8 cellular contexts compared by ENCODE assay signal in genomic region chr11:12673601-12673923, GRCh38. TPM values are rescaled to one million over a fixed set of nuclear protein-coding genes. Genes with fewer than 3 reads are reported as not detected.
A peak's percentile ranks its signal among the peaks of the same experiment; 100 is the strongest.
DNase-seq lines count a peak whose midpoint lies in the region; ATAC-seq and TF ChIP-seq lines count a peak whose summit lies in the region.

No MANE protein-coding gene starts in this region.

- no peaks in the 10 kb centered on the region for H3K36me3 ChIP-seq in tibial nerve

- TF ChIP-seq EP300 in tibial nerve (IDR thresholded peaks at IDR 0.05), result no peak

- peaks cover 10% of the 10 kb centered on the region for H3K4me1 Mint-ChIP-seq in stimulated activated naive CD8-positive, alpha-beta T cell treated with anti-CD3 and anti-CD28 coated beads, Interleukin-15, Interleukin-2, amounts not matched to agents 100 ng/mL and 50 ng/mL, for 24 hours (ENCODE audit: low read depth)
- H3K4me1 Mint-ChIP-seq in activated naive CD8-positive, alpha-beta T cell (ENCODE audit: low read depth), result peaks cover 11% of the 10 kb centered on the region

- H3K27ac ChIP-seq in layer of hippocampus (ENCODE audit: low read depth, low read length), result peak overlapping the region; percentile 89
- peak overlapping the region; percentile 90 to 100 (median 94) for H3K27ac ChIP-seq in tibial nerve

- H3K27ac Mint-ChIP-seq in stimulated activated naive CD8-positive, alpha-beta T cell treated with anti-CD3 and anti-CD28 coated beads, Interleukin-15, Interleukin-2, amounts not matched to agents 100 ng/mL and 50 ng/mL, for 24 hours, result no peak overlapping the region
- no peak overlapping the region for H3K27ac Mint-ChIP-seq in activated naive CD8-positive, alpha-beta T cell

- no peak for DNase-seq in stimulated activated naive CD8-positive, alpha-beta T cell treated with anti-CD3 and anti-CD28 coated beads, Interleukin-15, Interleukin-2, amounts not matched to agents 100 U/mL and 50 U/mL, for 24 hours
- DNase-seq in tibial nerve (ENCODE audit: low spot score in 2 of 2) (no peak), left colon (no peak), NCI-H1930 (lab: John Stamatoyannopoulos, UW) (no peak), SKM-1 treated with dmso at 0.1 percent for 144 hours (lab: John Stamatoyannopoulos, UW; ENCODE audit: unreplicated experiment) (no peak)

- TF ChIP-seq CTCF in tibial nerve (IDR thresholded peaks at IDR 0.05), result no peak

- ATAC-seq in stimulated activated naive CD8-positive, alpha-beta T cell treated with anti-CD3 and anti-CD28 coated beads, Interleukin-15, Interleukin-2, amounts not matched to agents 100 U/mL and 50 U/mL, for 24 hours, result no peak
- no peak for ATAC-seq in left colon

- H3K4me3 Mint-ChIP-seq in stimulated activated naive CD8-positive, alpha-beta T cell treated with anti-CD3 and anti-CD28 coated beads, Interleukin-15, Interleukin-2, amounts not matched to agents 100 ng/mL and 50 ng/mL, for 24 hours, result peak overlapping the region; percentile 83
- H3K4me3 Mint-ChIP-seq in activated naive CD8-positive, alpha-beta T cell, result peak overlapping the region; percentile 89

- intact Hi-C loops in left colon (cut with DNase I, micrococcal nuclease), result loop anchor here in 1 of 2 donors (5.0 kb wide), 2 partner anchors 149 to 219 kb away; no protein-coding TSS in a partner anchor

- WGBS in tibial nerve, 2 donors, result 3 to 5% methylated on average over 12 of the region's 12 CpGs

- H3K4me1 ChIP-seq in tibial nerve, result peaks cover 0 to 30% (median 8%) of the 10 kb centered on the region in 4 donors

- H3K27me3 ChIP-seq in layer of hippocampus (ENCODE audit: control insufficient read depth, insufficient read depth, low read length), result no peaks in the 10 kb centered on the region
- no peaks in the 10 kb centered on the region for H3K27me3 ChIP-seq in tibial nerve

- H3K4me3 ChIP-seq in tibial nerve, result peak overlapping the region; percentile 64 to 98 (median 74)

- no peak for TF ChIP-seq POLR2A in tibial nerve (IDR thresholded peaks at IDR 0.05)

- no peaks in the 10 kb centered on the region for H3K36me3 Mint-ChIP-seq in stimulated activated naive CD8-positive, alpha-beta T cell treated with anti-CD3 and anti-CD28 coated beads, Interleukin-15, Interleukin-2, amounts not matched to agents 100 ng/mL and 50 ng/mL, for 24 hours (ENCODE audit: low read depth)
- H3K36me3 Mint-ChIP-seq in activated naive CD8-positive, alpha-beta T cell, result no peaks in the 10 kb centered on the region

- peaks cover 79% of the 10 kb centered on the region for H3K27me3 Mint-ChIP-seq in stimulated activated naive CD8-positive, alpha-beta T cell treated with anti-CD3 and anti-CD28 coated beads, Interleukin-15, Interleukin-2, amounts not matched to agents 100 ng/mL and 50 ng/mL, for 24 hours
- H3K27me3 Mint-ChIP-seq in activated naive CD8-positive, alpha-beta T cell, result peaks cover 60% of the 10 kb centered on the region

- H3K9me3 Mint-ChIP-seq in stimulated activated naive CD8-positive, alpha-beta T cell treated with anti-CD3 and anti-CD28 coated beads, Interleukin-15, Interleukin-2, amounts not matched to agents 100 ng/mL and 50 ng/mL, for 24 hours, result no peaks in the 10 kb centered on the region
- H3K9me3 Mint-ChIP-seq in activated naive CD8-positive, alpha-beta T cell (ENCODE audit: low read depth), result no peaks in the 10 kb centered on the region

- no peaks in the 10 kb centered on the region for H3K9me3 ChIP-seq in tibial nerve

RNA-seq across cellular contexts. Expression of gene TEAD1, which starts 0.7 kb away (rescaled TPM):
- total RNA-seq in tibial nerve, result 100 to 1,000 TPM; 127 to 165 (median 140) TPM
- total RNA-seq in left colon, result 10 to 100 TPM; 43.0 to 51.3 TPM
